Comparison of ENCODE assay signal across 1 cellular context in the genomic region with DNA sequence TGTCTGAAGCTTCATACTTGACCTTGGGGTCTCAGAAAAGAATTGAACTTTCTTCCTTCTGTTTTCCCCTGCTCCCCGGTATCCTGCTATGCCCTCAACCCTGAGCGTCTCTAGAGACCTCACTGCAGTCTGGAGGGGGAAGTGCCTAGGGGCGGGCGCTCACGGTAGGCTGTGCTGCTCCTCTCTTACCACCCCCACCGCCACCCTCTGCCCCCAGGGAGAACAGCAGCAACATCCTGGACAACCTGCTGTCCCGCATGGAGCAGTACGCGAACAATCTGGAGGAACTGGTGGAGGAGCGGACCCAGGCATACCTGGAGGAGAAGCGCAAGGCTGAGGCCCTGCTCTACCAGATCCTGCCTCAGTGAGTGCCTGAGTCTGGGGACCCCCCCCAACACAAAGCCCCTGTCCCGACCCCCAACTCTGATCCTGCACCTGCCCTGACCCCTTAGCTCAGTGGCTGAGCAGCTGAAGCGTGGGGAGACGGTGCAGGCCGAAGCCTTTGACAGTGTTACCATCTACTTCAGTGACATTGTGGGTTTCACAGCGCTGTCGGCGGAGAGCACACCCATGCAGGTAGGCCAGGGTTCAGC.
TF ChIP-seq lines count a peak whose summit lies in the region.

No MANE protein-coding gene starts in this region.

TF ChIP-seq in WTC11, 78 proteins besides CTCF, POLR2A, EP300 and RAD21 (continued from another document):
- TF ChIP-seq JUN (CRISPR knock-in tag; IDR thresholded peaks at IDR 0.05) (no peak), ETV6 (CRISPR knock-in tag; IDR thresholded peaks at IDR 0.05) (no peak), FOXP1 (CRISPR knock-in tag; IDR thresholded peaks at IDR 0.05; ENCODE audit: borderline replicate concordance) (no peak), TEAD4 (CRISPR knock-in tag; IDR thresholded peaks at IDR 0.05) (no peak), GTF2I (CRISPR knock-in tag; conservative IDR thresholded peaks at IDR 0.05) (no peak)
- TF ChIP-seq, protein P1, sequence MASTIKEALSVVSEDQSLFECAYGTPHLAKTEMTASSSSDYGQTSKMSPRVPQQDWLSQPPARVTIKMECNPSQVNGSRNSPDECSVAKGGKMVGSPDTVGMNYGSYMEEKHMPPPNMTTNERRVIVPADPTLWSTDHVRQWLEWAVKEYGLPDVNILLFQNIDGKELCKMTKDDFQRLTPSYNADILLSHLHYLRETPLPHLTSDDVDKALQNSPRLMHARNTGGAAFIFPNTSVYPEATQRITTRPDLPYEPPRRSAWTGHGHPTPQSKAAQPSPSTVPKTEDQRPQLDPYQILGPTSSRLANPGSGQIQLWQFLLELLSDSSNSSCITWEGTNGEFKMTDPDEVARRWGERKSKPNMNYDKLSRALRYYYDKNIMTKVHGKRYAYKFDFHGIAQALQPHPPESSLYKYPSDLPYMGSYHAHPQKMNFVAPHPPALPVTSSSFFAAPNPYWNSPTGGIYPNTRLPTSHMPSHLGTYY (CRISPR knock-in tag; IDR thresholded peaks at IDR 0.05), result no peak
- TF ChIP-seq, protein P2, sequence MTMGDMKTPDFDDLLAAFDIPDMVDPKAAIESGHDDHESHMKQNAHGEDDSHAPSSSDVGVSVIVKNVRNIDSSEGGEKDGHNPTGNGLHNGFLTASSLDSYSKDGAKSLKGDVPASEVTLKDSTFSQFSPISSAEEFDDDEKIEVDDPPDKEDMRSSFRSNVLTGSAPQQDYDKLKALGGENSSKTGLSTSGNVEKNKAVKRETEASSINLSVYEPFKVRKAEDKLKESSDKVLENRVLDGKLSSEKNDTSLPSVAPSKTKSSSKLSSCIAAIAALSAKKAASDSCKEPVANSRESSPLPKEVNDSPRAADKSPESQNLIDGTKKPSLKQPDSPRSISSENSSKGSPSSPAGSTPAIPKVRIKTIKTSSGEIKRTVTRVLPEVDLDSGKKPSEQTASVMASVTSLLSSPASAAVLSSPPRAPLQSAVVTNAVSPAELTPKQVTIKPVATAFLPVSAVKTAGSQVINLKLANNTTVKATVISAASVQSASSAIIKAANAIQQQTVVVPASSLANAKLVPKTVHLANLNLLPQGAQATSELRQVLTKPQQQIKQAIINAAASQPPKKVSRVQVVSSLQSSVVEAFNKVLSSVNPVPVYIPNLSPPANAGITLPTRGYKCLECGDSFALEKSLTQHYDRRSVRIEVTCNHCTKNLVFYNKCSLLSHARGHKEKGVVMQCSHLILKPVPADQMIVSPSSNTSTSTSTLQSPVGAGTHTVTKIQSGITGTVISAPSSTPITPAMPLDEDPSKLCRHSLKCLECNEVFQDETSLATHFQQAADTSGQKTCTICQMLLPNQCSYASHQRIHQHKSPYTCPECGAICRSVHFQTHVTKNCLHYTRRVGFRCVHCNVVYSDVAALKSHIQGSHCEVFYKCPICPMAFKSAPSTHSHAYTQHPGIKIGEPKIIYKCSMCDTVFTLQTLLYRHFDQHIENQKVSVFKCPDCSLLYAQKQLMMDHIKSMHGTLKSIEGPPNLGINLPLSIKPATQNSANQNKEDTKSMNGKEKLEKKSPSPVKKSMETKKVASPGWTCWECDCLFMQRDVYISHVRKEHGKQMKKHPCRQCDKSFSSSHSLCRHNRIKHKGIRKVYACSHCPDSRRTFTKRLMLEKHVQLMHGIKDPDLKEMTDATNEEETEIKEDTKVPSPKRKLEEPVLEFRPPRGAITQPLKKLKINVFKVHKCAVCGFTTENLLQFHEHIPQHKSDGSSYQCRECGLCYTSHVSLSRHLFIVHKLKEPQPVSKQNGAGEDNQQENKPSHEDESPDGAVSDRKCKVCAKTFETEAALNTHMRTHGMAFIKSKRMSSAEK (CRISPR knock-in tag; IDR thresholded peaks at IDR 0.05; ENCODE audit: borderline replicate concordance), result no peak
- TF ChIP-seq, protein P3, sequence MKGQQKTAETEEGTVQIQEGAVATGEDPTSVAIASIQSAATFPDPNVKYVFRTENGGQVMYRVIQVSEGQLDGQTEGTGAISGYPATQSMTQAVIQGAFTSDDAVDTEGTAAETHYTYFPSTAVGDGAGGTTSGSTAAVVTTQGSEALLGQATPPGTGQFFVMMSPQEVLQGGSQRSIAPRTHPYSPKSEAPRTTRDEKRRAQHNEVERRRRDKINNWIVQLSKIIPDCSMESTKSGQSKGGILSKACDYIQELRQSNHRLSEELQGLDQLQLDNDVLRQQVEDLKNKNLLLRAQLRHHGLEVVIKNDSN (CRISPR knock-in tag; IDR thresholded peaks at IDR 0.05), result no peak
TF ChIP-seq in WTC11: peak in this region for 0.
